In the genomic region with DNA sequence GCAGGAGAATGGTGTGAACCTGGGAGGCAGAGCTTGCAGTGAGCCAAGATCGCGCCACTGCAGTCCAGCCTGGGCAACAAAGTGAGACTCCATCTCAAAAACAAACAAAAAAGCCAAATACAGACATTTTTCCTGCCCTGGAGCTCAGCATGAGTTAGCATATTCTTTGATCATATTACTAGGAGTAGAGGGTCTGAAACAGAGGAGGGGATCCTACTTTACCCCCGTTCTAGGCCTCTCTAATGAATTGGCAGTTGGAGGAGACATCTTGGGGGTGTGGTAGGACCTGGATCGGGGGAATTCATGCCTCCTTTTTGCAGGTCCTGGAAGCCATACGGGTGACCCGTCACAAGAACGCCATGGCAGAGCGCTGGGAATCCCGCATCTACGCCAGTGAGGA, we compare ENCODE assay signal across 22 cellular contexts. TPM values are rescaled to one million over a fixed set of nuclear protein-coding genes. Genes with fewer than 3 reads are reported as not detected.
A peak's percentile ranks its signal among the peaks of the same experiment; 100 is the strongest.
DNase-seq lines count a peak whose midpoint lies in the region; ATAC-seq, FAIRE-seq and TF ChIP-seq lines count a peak whose summit lies in the region.
"Had no signal": no experiment of that assay in that cellular context is flagged by ENCODE, and none has a peak within 500 bp of the region (broad histone marks: within the 10 kb centered on the region; RNA-seq: fewer than 3 reads in every experiment).

No MANE protein-coding gene starts in this region.

- TF ChIP-seq CTCF in SK-N-SH (IDR thresholded peaks at IDR 0.05): no peak
- no peak for TF ChIP-seq CTCF in A549 (IDR thresholded peaks at IDR 0.05)
- TF ChIP-seq CTCF in K562 (IDR thresholded peaks at IDR 0.05 in 2 of 3, conservative IDR thresholded peaks at IDR 0.05 in 1 of 3; ENCODE audit: insufficient read depth in 2 of 3, low read depth in 1 of 3, low read length in 3 of 3): no peak

- H2AFZ ChIP-seq in SK-N-SH (ENCODE audit: low read depth): no peak overlapping the region
- H2AFZ ChIP-seq in K562 (ENCODE audit: low read depth, low read length): no peak overlapping the region

- in situ Hi-C loops in K562 (cut with MboI): loop anchor here (5.0 to 25.0 kb wide), 2 partner anchors 224 to 474 kb away; a partner anchor contains a TSS

- no peaks in the 10 kb centered on the region for H3K4me1 ChIP-seq in SK-N-SH (ENCODE audit: control insufficient read depth in 1 of 2, insufficient read depth in 2 of 2, low read depth in 1 of 2, low read length in 1 of 2)
- peaks cover 2% of the 10 kb centered on the region; the same call in 1 of the 3 replicates for H3K4me1 ChIP-seq in A549
- H3K4me1 ChIP-seq in K562 (replicated peaks in 1 of 2; ENCODE audit: control insufficient read depth in 2 of 2, insufficient read depth in 2 of 2, low read length in 2 of 2): peaks cover 0 to 16% of the 10 kb centered on the region in 2 experiments; a peak in 3 of 5 replicates
- H3K4me1 ChIP-seq: BE2C, Caco-2 had no signal

- no peaks in the 10 kb centered on the region for H3K9me1 ChIP-seq in K562 (ENCODE audit: control insufficient read depth, insufficient read depth, low read length)

- H3K27ac ChIP-seq in SK-N-SH (ENCODE audit: low read depth in 2 of 2, low read length in 1 of 2): no peak overlapping the region
- H3K27ac ChIP-seq in A549: peak overlapping the region in 1 of 2 experiments; percentile 54; a peak in 2 of 6 replicates
- H3K27ac ChIP-seq in K562 (ENCODE audit: extremely low read depth, low read depth, low read length): no peak overlapping the region
- H3K27ac ChIP-seq: 22Rv1, BLaER1 had no signal

- H3K79me2 ChIP-seq in SK-N-SH (ENCODE audit: insufficient read depth) (no peaks in the 10 kb centered on the region), K562 (ENCODE audit: control insufficient read depth, insufficient read depth, low read length) (no peaks in the 10 kb centered on the region)

- TF ChIP-seq RAD21 in SK-N-SH (IDR thresholded peaks at IDR 0.05; ENCODE audit: low read length) (no peak), A549 (conservative IDR thresholded peaks at IDR 0.05 in 1 of 2, IDR thresholded peaks at IDR 0.05 in 1 of 2) (no peak), K562 (CRISPR knock-in tag; conservative IDR thresholded peaks at IDR 0.05 in 1 of 2, IDR thresholded peaks at IDR 0.05 in 1 of 2) (no peak)

- 90% methylated on average over 10 of the region's 10 CpGs for WGBS in SK-N-SH (ENCODE audit: low lambda C conversion rate)
- WGBS in A549 (ENCODE audit: missing lambda C conversion rate): 92% methylated on average over 10 of the region's 10 CpGs
- WGBS in K562 (ENCODE audit: insufficient coverage, low coverage, missing lambda C conversion rate): 73% methylated on average over 10 of the region's 10 CpGs

- TF ChIP-seq POLR2A in A549 (IDR thresholded peaks at IDR 0.05; ENCODE audit: low read length) (no peak), K562 (conservative IDR thresholded peaks at IDR 0.05) (no peak)

- intact Hi-C loops in K562 (cut with micrococcal nuclease): no loop called here

- FAIRE-seq in A549 (lab: Jason Lieb, UNC) (no peak), K562 (lab: Jason Lieb, UNC) (no peak)
- FAIRE-seq: D721Med, G401.6, GM12891, GM19239 had no signal

- ATAC-seq in SK-N-SH treated with all-trans-retinoic acid at 6 μM for 48 hours (no peak), A549 (no peak), K562 (no peak), HG03565 (IDR thresholded peaks at IDR 0.05; ENCODE audit: unreplicated experiment) (no peak), GM21447 (IDR thresholded peaks at IDR 0.05; ENCODE audit: unreplicated experiment) (no peak)
- ATAC-seq: CD8-positive, alpha-beta T cell had no signal

- H3K9me3 ChIP-seq in SK-N-SH (no peaks in the 10 kb centered on the region), A549 (peaks cover 8% of the 10 kb centered on the region), K562 (replicated peaks; ENCODE audit: control insufficient read depth, insufficient read depth, low read depth, low read length) (peaks cover 6% of the 10 kb centered on the region; the same call in 1 of the 2 replicates)
- H3K9me3 ChIP-seq: BE2C, Caco-2 had no signal

- H3K27me3 ChIP-seq in SK-N-SH (ENCODE audit: insufficient read depth): no peaks in the 10 kb centered on the region
- H3K27me3 ChIP-seq in K562 (ENCODE audit: control insufficient read depth in 2 of 2, insufficient read depth in 2 of 2, low read length in 2 of 2): no peaks in the 10 kb centered on the region
- H3K27me3 ChIP-seq: BE2C, BLaER1 had no signal

- DNase-seq in SK-N-SH (no peak), A549 (ENCODE audit: low read depth in 1 of 2, low spot score in 1 of 2) (no peak), K562 (ENCODE audit: extremely low read depth in 1 of 4, low spot score in 3 of 4) (no peak)
- DNase-seq: ACHN; BE2C; C1 segment of cervical spinal cord; Caco-2; Calu3; CD4-positive, alpha-beta T cell; CD8-positive, alpha-beta T cell; DMS79 treated with DMSO at 0.1 percent for 48 hours; GF-D8 had no signal

- CTCF ChIA-PET in SK-N-SH (lab: Yijun Ruan, JAX): no interaction called here
- CTCF ChIA-PET in A549 (lab: Yijun Ruan, JAX): no interaction called here
- CTCF ChIA-PET in K562 (lab: Yijun Ruan, JAX; ENCODE audit: low intra/inter-chr PET ratio): no interaction called here

- H3K4me3 ChIP-seq in SK-N-SH (ENCODE audit: low read depth in 2 of 2, low read length in 1 of 2): no peak overlapping the region
- H3K4me3 ChIP-seq in A549: no peak overlapping the region
- no peak overlapping the region for H3K4me3 ChIP-seq in K562
- H3K4me3 ChIP-seq: BLaER1 had no signal

- H3K36me3 ChIP-seq in SK-N-SH (replicated peaks in 1 of 2; ENCODE audit: control insufficient read depth in 1 of 2, insufficient read depth in 2 of 2, low read length in 1 of 2) (no peaks in the 10 kb centered on the region), K562 (ENCODE audit: control insufficient read depth, insufficient read depth, low read length) (no peaks in the 10 kb centered on the region)
- H3K36me3 ChIP-seq: BE2C, BLaER1 had no signal

- no peaks in the 10 kb centered on the region for H3K9me2 ChIP-seq in SK-N-SH

- no TSS peak for BruUV-seq in K562 (replicated peaks; lab: Mats Ljungman, UMichigan)

- POLR2A ChIA-PET in SK-N-SH (lab: Yijun Ruan, JAX) (no interaction called here), A549 (lab: Yijun Ruan, JAX) (interaction anchor here (3.1 kb wide), 1 partner anchor 11 kb away, joined by 15 read pairs; no protein-coding TSS in a partner anchor), K562 (lab: Yijun Ruan, JAX) (interaction anchor here (1.2 kb wide), 1 partner anchor 15 kb away, joined by 5 read pairs; no protein-coding TSS in a partner anchor)

- H3F3A ChIP-seq in SK-N-SH (replicated peaks; ENCODE audit: insufficient read depth): peaks cover under 1% of the 10 kb centered on the region

- no peak overlapping the region for H3K9ac ChIP-seq in SK-N-SH
- no peak overlapping the region for H3K9ac ChIP-seq in K562 (ENCODE audit: insufficient read depth in 1 of 2, low read depth in 2 of 2, low read length in 2 of 2)
- H3K9ac ChIP-seq: BLaER1 had no signal

- H3K4me2 ChIP-seq in SK-N-SH: no peak overlapping the region
- no peak overlapping the region for H3K4me2 ChIP-seq in A549
- no peak overlapping the region for H3K4me2 ChIP-seq in K562 (ENCODE audit: insufficient read depth, low read length)
- H3K4me2 ChIP-seq: BLaER1 had no signal

- H4K20me1 ChIP-seq in SK-N-SH (ENCODE audit: insufficient read depth) (no peaks in the 10 kb centered on the region), K562 (replicated peaks; ENCODE audit: control insufficient read depth, insufficient read depth, low read length) (no peaks in the 10 kb centered on the region)
- H4K20me1 ChIP-seq: BLaER1 had no signal

- TF ChIP-seq EP300 in SK-N-SH (IDR thresholded peaks at IDR 0.05; ENCODE audit: borderline replicate concordance in 1 of 2, low read depth in 1 of 2, low read length in 1 of 2) (no peak), A549 (IDR thresholded peaks at IDR 0.05) (no peak), K562 (IDR thresholded peaks at IDR 0.05; ENCODE audit: low read length) (no peak)

RNA-seq across cellular contexts. Expression of a gene that starts 12.3 kb away (rescaled TPM):
- polyA plus RNA-seq in SK-N-SH (2012; rRNA removed) (0.03 and 0.08 TPM in 2 replicates), A549 (2011; rRNA removed) (38.3 and 46.5 TPM in 2 replicates), A549 (2017; fragmentation: RNase III; extraction: RNeasy Plus Mini Kit Qiagen cat#74134 plus additional on column Dnase treatment) (56.9 to 62.7 TPM (median 61.4 TPM) in 3 replicates), K562 (2011; rRNA removed) (0.03 and 0.06 TPM in 2 replicates), K562 (2014; fragmentation: Illumina TruSeq; extraction: Trizol) (not detected in 2 replicates), K562 (2014; fragmentation: Nextera tagmentation; extraction: Ambion mirVana) (not detected), K562 (2014; rRNA removed) (0.04 TPM in 1 of 2 replicates, not detected in the other)
- polyA plus RNA-seq in SK-N-SH (2012; cell fraction: cytosol; rRNA removed): 0.05 TPM in 2 replicates
- polyA plus RNA-seq in SK-N-SH (2012; cell fraction: nucleus; rRNA removed): 0.06 TPM in 2 replicates
- polyA plus RNA-seq in A549 (2012; cell fraction: cytosol; rRNA removed): 44.9 and 58.4 TPM in 2 replicates
- 75.9 and 95.3 TPM in 2 replicates for polyA plus RNA-seq in A549 (2012; cell fraction: nucleus; rRNA removed)
- polyA minus RNA-seq in A549 (2011; rRNA and poly(A)+ RNA removed): 43.2 and 57.3 TPM in 2 replicates
- not detected in 2 replicates for total RNA-seq in K562 (2011; cell fraction: chromatin; rRNA removed; ENCODE audit: low replicate concordance)
- not detected in 2 replicates for total RNA-seq in K562 (2011; cell fraction: nucleolus; rRNA removed)
- total RNA-seq in K562 (2011; cell fraction: nucleoplasm; rRNA removed): not detected in 2 replicates
- total RNA-seq in K562 (2014; rRNA removed) (0.05 and 0.24 TPM in 2 replicates), K562 (2014; rRNA removed; fragmentation: Illumina TruSeq; extraction: Trizol) (not detected in 2 replicates), K562 (2015; rRNA removed; fragmentation: Illumina TruSeq; extraction: Trizol) (not detected in 2 replicates), K562 (2021) (0.20 and 0.29 TPM in 2 replicates)
- polyA plus RNA-seq in K562 (2011; cell fraction: cytosol; rRNA removed): 0.10 and 0.13 TPM in 2 replicates
- 0.10 TPM in 1 of 2 replicates, not detected in the other for polyA plus RNA-seq in K562 (2011; cell fraction: nucleus; rRNA removed)
- 0.04 and 0.07 TPM in 2 replicates for polyA plus RNA-seq in K562 (2012)
- not detected in 2 replicates for polyA minus RNA-seq in K562 (2011; rRNA and poly(A)+ RNA removed)
- 0.55 TPM in 1 of 2 replicates, not detected in the other for polyA minus RNA-seq in K562 (2011; cell fraction: cytosol; rRNA and poly(A)+ RNA removed)
- not detected in 2 replicates for polyA minus RNA-seq in K562 (2011; cell fraction: nucleus; rRNA and poly(A)+ RNA removed)
- total RNA-seq: CD4-positive, alpha-beta T cell; CD8-positive, alpha-beta T cell had no signal
- polyA plus RNA-seq: CD14-positive monocyte had no signal

RNA-seq across cellular contexts. Expression of a gene that starts 34.1 kb away (rescaled TPM):
- polyA plus RNA-seq in SK-N-SH (2012; rRNA removed) (172 and 243 TPM in 2 replicates), A549 (2011; rRNA removed) (144 and 207 TPM in 2 replicates), A549 (2017; fragmentation: RNase III; extraction: RNeasy Plus Mini Kit Qiagen cat#74134 plus additional on column Dnase treatment) (264 to 299 TPM (median 285 TPM) in 3 replicates), K562 (2011; rRNA removed) (131 and 357 TPM in 2 replicates), K562 (2014; fragmentation: Illumina TruSeq; extraction: Trizol) (413 and 465 TPM in 2 replicates), K562 (2014; fragmentation: Nextera tagmentation; extraction: Ambion mirVana) (10 to 100 TPM; 14.0 to 18.1 TPM), K562 (2014; rRNA removed) (291 and 296 TPM in 2 replicates)
- polyA plus RNA-seq in SK-N-SH (2012; cell fraction: cytosol; rRNA removed): 81.4 and 143 TPM in 2 replicates
- polyA plus RNA-seq in SK-N-SH (2012; cell fraction: nucleus; rRNA removed): 286 and 334 TPM in 2 replicates
- polyA plus RNA-seq in A549 (2012; cell fraction: cytosol; rRNA removed): 326 and 379 TPM in 2 replicates
- polyA plus RNA-seq in A549 (2012; cell fraction: nucleus; rRNA removed): 472 and 807 TPM in 2 replicates
- polyA minus RNA-seq in A549 (2011; rRNA and poly(A)+ RNA removed): 224 and 254 TPM in 2 replicates
- 327 and 692 TPM in 2 replicates for total RNA-seq in K562 (2011; cell fraction: chromatin; rRNA removed; ENCODE audit: low replicate concordance)
- 382 and 389 TPM in 2 replicates for total RNA-seq in K562 (2011; cell fraction: nucleolus; rRNA removed)
- total RNA-seq in K562 (2011; cell fraction: nucleoplasm; rRNA removed): 336 and 353 TPM in 2 replicates
- total RNA-seq in K562 (2014; rRNA removed) (237 and 443 TPM in 2 replicates), K562 (2014; rRNA removed; fragmentation: Illumina TruSeq; extraction: Trizol) (234 TPM in 2 replicates), K562 (2015; rRNA removed; fragmentation: Illumina TruSeq; extraction: Trizol) (183 and 187 TPM in 2 replicates), K562 (2021) (751 and 759 TPM in 2 replicates)
- 138 and 245 TPM in 2 replicates for polyA plus RNA-seq in K562 (2011; cell fraction: cytosol; rRNA removed)
- polyA plus RNA-seq in K562 (2011; cell fraction: nucleus; rRNA removed): 683 and 1,149 TPM in 2 replicates
- 757 and 849 TPM in 2 replicates for polyA plus RNA-seq in K562 (2012)
- 127 and 175 TPM in 2 replicates for polyA minus RNA-seq in K562 (2011; rRNA and poly(A)+ RNA removed)
- 353 and 383 TPM in 2 replicates for polyA minus RNA-seq in K562 (2011; cell fraction: cytosol; rRNA and poly(A)+ RNA removed)
- polyA minus RNA-seq in K562 (2011; cell fraction: nucleus; rRNA and poly(A)+ RNA removed): 242 and 246 TPM in 2 replicates

RNA-seq across cellular contexts. Expression of a gene that starts 54.4 kb away (rescaled TPM):
- polyA plus RNA-seq in SK-N-SH (2012; rRNA removed) (6.2 and 15.6 TPM in 2 replicates), A549 (2011; rRNA removed) (2.0 and 3.0 TPM in 2 replicates), A549 (2017; fragmentation: RNase III; extraction: RNeasy Plus Mini Kit Qiagen cat#74134 plus additional on column Dnase treatment) (11.4 to 17.5 TPM (median 15.7 TPM) in 3 replicates), K562 (2011; rRNA removed) (2.4 and 2.8 TPM in 2 replicates), K562 (2014; fragmentation: Illumina TruSeq; extraction: Trizol) (1.7 and 3.0 TPM in 2 replicates), K562 (2014; fragmentation: Nextera tagmentation; extraction: Ambion mirVana) (under 1 TPM; 0.04 to 0.08 TPM), K562 (2014; rRNA removed) (2.1 and 3.3 TPM in 2 replicates)
- polyA plus RNA-seq in SK-N-SH (2012; cell fraction: cytosol; rRNA removed): 7.7 and 9.4 TPM in 2 replicates
- 14.9 and 18.0 TPM in 2 replicates for polyA plus RNA-seq in SK-N-SH (2012; cell fraction: nucleus; rRNA removed)
- 5.4 and 7.0 TPM in 2 replicates for polyA plus RNA-seq in A549 (2012; cell fraction: cytosol; rRNA removed)
- 8.5 and 8.8 TPM in 2 replicates for polyA plus RNA-seq in A549 (2012; cell fraction: nucleus; rRNA removed)
- 2.2 and 3.7 TPM in 2 replicates for polyA minus RNA-seq in A549 (2011; rRNA and poly(A)+ RNA removed)
- 4.4 and 8.7 TPM in 2 replicates for total RNA-seq in K562 (2011; cell fraction: chromatin; rRNA removed; ENCODE audit: low replicate concordance)
- 4.2 and 5.2 TPM in 2 replicates for total RNA-seq in K562 (2011; cell fraction: nucleolus; rRNA removed)
- 2.3 and 6.4 TPM in 2 replicates for total RNA-seq in K562 (2011; cell fraction: nucleoplasm; rRNA removed)
- total RNA-seq in K562 (2014; rRNA removed) (2.6 and 3.3 TPM in 2 replicates), K562 (2014; rRNA removed; fragmentation: Illumina TruSeq; extraction: Trizol) (0.51 and 0.73 TPM in 2 replicates), K562 (2015; rRNA removed; fragmentation: Illumina TruSeq; extraction: Trizol) (1.6 and 1.8 TPM in 2 replicates), K562 (2021) (6.6 and 6.9 TPM in 2 replicates)
- 2.4 and 5.7 TPM in 2 replicates for polyA plus RNA-seq in K562 (2011; cell fraction: cytosol; rRNA removed)
- 2.8 and 5.3 TPM in 2 replicates for polyA plus RNA-seq in K562 (2011; cell fraction: nucleus; rRNA removed)
- 3.7 and 10.5 TPM in 2 replicates for polyA plus RNA-seq in K562 (2012)
- polyA minus RNA-seq in K562 (2011; rRNA and poly(A)+ RNA removed): 0.45 and 1.0 TPM in 2 replicates
- polyA minus RNA-seq in K562 (2011; cell fraction: cytosol; rRNA and poly(A)+ RNA removed): 8.5 and 10.1 TPM in 2 replicates
- 1.3 and 2.2 TPM in 2 replicates for polyA minus RNA-seq in K562 (2011; cell fraction: nucleus; rRNA and poly(A)+ RNA removed)
- total RNA-seq: CD4-positive, alpha-beta T cell; CD8-positive, alpha-beta T cell had no signal
- polyA plus RNA-seq: CD14-positive monocyte had no signal

RNA-seq across cellular contexts. Expression of a gene that starts 58.6 kb away (rescaled TPM):
- polyA plus RNA-seq in SK-N-SH (2012; rRNA removed): 1.5 and 1.6 TPM in 2 replicates
- 0.59 and 1.2 TPM in 2 replicates for polyA plus RNA-seq in SK-N-SH (2012; cell fraction: cytosol; rRNA removed)
- polyA plus RNA-seq in SK-N-SH (2012; cell fraction: nucleus; rRNA removed): 1.8 and 2.1 TPM in 2 replicates
- 2.6 and 3.2 TPM in 2 replicates for polyA plus RNA-seq in A549 (2011; rRNA removed)
- polyA plus RNA-seq in A549 (2012; cell fraction: cytosol; rRNA removed): 4.1 and 7.6 TPM in 2 replicates
- 9.8 and 12.3 TPM in 2 replicates for polyA plus RNA-seq in A549 (2012; cell fraction: nucleus; rRNA removed)
- polyA plus RNA-seq in A549 (2017; fragmentation: RNase III; extraction: RNeasy Plus Mini Kit Qiagen cat#74134 plus additional on column Dnase treatment): 3.5 to 4.2 TPM (median 3.7 TPM) in 3 replicates
- 4.2 and 6.4 TPM in 2 replicates for polyA minus RNA-seq in A549 (2011; rRNA and poly(A)+ RNA removed)
- 6.7 and 37.1 TPM in 2 replicates for total RNA-seq in K562 (2011; cell fraction: chromatin; rRNA removed; ENCODE audit: low replicate concordance)
- 62.2 and 83.4 TPM in 2 replicates for total RNA-seq in K562 (2011; cell fraction: nucleolus; rRNA removed)
- 28.0 and 30.4 TPM in 2 replicates for total RNA-seq in K562 (2011; cell fraction: nucleoplasm; rRNA removed)
- total RNA-seq in K562 (2014; rRNA removed): 28.6 and 30.5 TPM in 2 replicates
- total RNA-seq in K562 (2014; rRNA removed; fragmentation: Illumina TruSeq; extraction: Trizol): 1.8 and 2.3 TPM in 2 replicates
- 8.6 and 10.1 TPM in 2 replicates for total RNA-seq in K562 (2015; rRNA removed; fragmentation: Illumina TruSeq; extraction: Trizol)
- total RNA-seq in K562 (2021): 40.4 and 48.2 TPM in 2 replicates
- 12.8 and 19.0 TPM in 2 replicates for polyA plus RNA-seq in K562 (2011; rRNA removed)
- polyA plus RNA-seq in K562 (2011; cell fraction: cytosol; rRNA removed): 25.3 and 82.8 TPM in 2 replicates
- polyA plus RNA-seq in K562 (2011; cell fraction: nucleus; rRNA removed): 24.4 and 43.1 TPM in 2 replicates
- polyA plus RNA-seq in K562 (2012): 23.2 and 35.5 TPM in 2 replicates
- polyA plus RNA-seq in K562 (2014; fragmentation: Illumina TruSeq; extraction: Trizol): 2.2 and 7.8 TPM in 2 replicates
- polyA plus RNA-seq in K562 (2014; fragmentation: Nextera tagmentation; extraction: Ambion mirVana): under 1 TPM; 0.01 to 0.08 TPM
- polyA plus RNA-seq in K562 (2014; rRNA removed): 19.4 and 21.8 TPM in 2 replicates
- polyA minus RNA-seq in K562 (2011; rRNA and poly(A)+ RNA removed): 9.9 and 23.4 TPM in 2 replicates
- 46.2 and 51.7 TPM in 2 replicates for polyA minus RNA-seq in K562 (2011; cell fraction: cytosol; rRNA and poly(A)+ RNA removed)
- 7.9 and 8.1 TPM in 2 replicates for polyA minus RNA-seq in K562 (2011; cell fraction: nucleus; rRNA and poly(A)+ RNA removed)
- total RNA-seq: Calu3; CD4-positive, alpha-beta T cell; CD8-positive, alpha-beta T cell had no signal
- polyA plus RNA-seq: CD14-positive monocyte had no signal

Comparison
In these comparisons a context has a peak if more than half of its experiments do, and no peak if none do; other contexts are left out.
1. RNA of a gene that starts 12.3 kb away (polyA plus RNA-seq): 38.3 to 95.3 TPM in A549; 0.03 to 0.08 TPM in SK-N-SH and 0.03 to 0.13 TPM in K562; every median in the first group is over 10 times any median in the second.